In genomic region chr11:46381046-46381835, GRCh38 we compare ENCODE assay signal across 7 cellular contexts. TPM values are rescaled to one million over a fixed set of nuclear protein-coding genes. Genes with fewer than 3 reads are reported as not detected.
DNase-seq lines count a peak whose midpoint lies in the region; ATAC-seq and TF ChIP-seq lines count a peak whose summit lies in the region.

Gene MDK, plus strand, starts transcription at chr11:46381669. Its CDS starts 389 bp downstream, at chr11:46382058.

- POLR2A ChIA-PET in MCF 10A (lab: Yijun Ruan, JAX) = no interaction called here

- intact Hi-C loops in MCF 10A (cut with micrococcal nuclease) = no loop called here

- no peaks in the 10 kb centered on the region for H3K4me1 Mint-ChIP-seq in MCF 10A (ENCODE audit: insufficient read depth, unreplicated experiment)
- H3K4me1 Mint-ChIP-seq in stimulated activated naive CD8-positive, alpha-beta T cell treated with anti-CD3 and anti-CD28 coated beads, Interleukin-15, amount 100 ng/mL, for 72 hours = peaks cover 41% of the 10 kb centered on the region

- TF ChIP-seq CTCF in GM12875 (IDR thresholded peaks at IDR 0.05; ENCODE audit: borderline replicate concordance, insufficient read depth, low read depth, low read length) (no peak), MCF 10A (IDR thresholded peaks at IDR 0.05; ENCODE audit: unreplicated experiment) (no peak), kidney epithelial cell (IDR thresholded peaks at IDR 0.05; ENCODE audit: insufficient read depth, low read length, poor library complexity, severe bottlenecking) (no peak)

- peak within 1 kb of the TSS; percentile 61 for H3K4me3 Mint-ChIP-seq in MCF 10A (ENCODE audit: unreplicated experiment)
- peak within 1 kb of the TSS; percentile 81 to 88 for H3K4me3 Mint-ChIP-seq in stimulated activated naive CD8-positive, alpha-beta T cell treated with anti-CD3 and anti-CD28 coated beads, Interleukin-15, amount 100 ng/mL, for 72 hours

- H3K27me3 Mint-ChIP-seq in MCF 10A (ENCODE audit: insufficient read depth, unreplicated experiment) = no peaks in the 10 kb centered on the region
- H3K27me3 Mint-ChIP-seq in stimulated activated naive CD8-positive, alpha-beta T cell treated with anti-CD3 and anti-CD28 coated beads, Interleukin-15, amount 100 ng/mL, for 72 hours = peaks cover 32% of the 10 kb centered on the region

- CTCF ChIA-PET in MCF 10A (lab: Yijun Ruan, JAX) = interaction anchor here (0.7 kb wide), 1 partner anchor 8 kb away, joined by 3 read pairs; no protein-coding TSS in a partner anchor

- H3K36me3 ChIP-seq in kidney epithelial cell (ENCODE audit: control insufficient read depth, insufficient read depth, low read length) = no peaks in the 10 kb centered on the region

- ATAC-seq in stimulated activated naive CD8-positive, alpha-beta T cell treated with anti-CD3 and anti-CD28 coated beads, Interleukin-15, amount 100 ng/mL, for 72 hours = peak; percentile 42
- no peak for ATAC-seq in GM19035 (IDR thresholded peaks at IDR 0.05; ENCODE audit: unreplicated experiment)
- no peak for ATAC-seq in GM19023 (IDR thresholded peaks at IDR 0.05; ENCODE audit: unreplicated experiment)

- peak within 1 kb of the TSS; percentile 54 for H3K4me3 ChIP-seq in GM12875 (ENCODE audit: low read depth, low read length)
- H3K4me3 ChIP-seq in kidney epithelial cell (ENCODE audit: low read depth, low read length) = peak within 1 kb of the TSS; percentile 54

- no peak within 1 kb of the TSS for H3K27ac Mint-ChIP-seq in MCF 10A (ENCODE audit: low read depth, unreplicated experiment)
- peak within 1 kb of the TSS; percentile 37 to 87 for H3K27ac Mint-ChIP-seq in stimulated activated naive CD8-positive, alpha-beta T cell treated with anti-CD3 and anti-CD28 coated beads, Interleukin-15, amount 100 ng/mL, for 72 hours

- DNase-seq in NCI-H1105 (lab: John Stamatoyannopoulos, UW) (peak; percentile 64), MCF 10A (ENCODE audit: unreplicated experiment) (no peak), kidney epithelial cell (ENCODE audit: low read depth) (no peak)
- DNase-seq in stimulated activated naive CD8-positive, alpha-beta T cell treated with anti-CD3 and anti-CD28 coated beads, Interleukin-15, amount 100 ng/mL, for 72 hours = peak in 1 of 2 donors; percentile 54

- H3K9me3 Mint-ChIP-seq in MCF 10A (ENCODE audit: unreplicated experiment) = no peaks in the 10 kb centered on the region
- H3K9me3 Mint-ChIP-seq in stimulated activated naive CD8-positive, alpha-beta T cell treated with anti-CD3 and anti-CD28 coated beads, Interleukin-15, amount 100 ng/mL, for 72 hours = peaks cover 0 to 5% of the 10 kb centered on the region in 2 donors

- no peaks in the 10 kb centered on the region for H3K27me3 ChIP-seq in kidney epithelial cell (ENCODE audit: control insufficient read depth, insufficient read depth, low read length)

- H3K36me3 Mint-ChIP-seq in MCF 10A (ENCODE audit: insufficient read depth, unreplicated experiment) = peaks cover 14% of the 10 kb centered on the region

- no TSS peak for BruUV-seq in MCF 10A (replicated peaks; lab: Mats Ljungman, UMichigan)

RNA-seq across cellular contexts. Expression of gene MDK, which starts in this region (rescaled TPM):
- total RNA-seq in MCF 10A (2022) (0.49 and 1.8 TPM in 2 replicates), kidney epithelial cell (756 and 805 TPM in 2 replicates)

Comparison
In these comparisons a context has a peak if more than half of its experiments do, and no peak if none do; other contexts are left out.
1. RNA of gene MDK (total RNA-seq): 756 to 805 TPM in kidney epithelial cell; 0.49 to 1.8 TPM in MCF 10A; every median in the first group is over 100 times any median in the second.